Comparison of ENCODE assay signal across 22 cellular contexts in the genomic region with DNA sequence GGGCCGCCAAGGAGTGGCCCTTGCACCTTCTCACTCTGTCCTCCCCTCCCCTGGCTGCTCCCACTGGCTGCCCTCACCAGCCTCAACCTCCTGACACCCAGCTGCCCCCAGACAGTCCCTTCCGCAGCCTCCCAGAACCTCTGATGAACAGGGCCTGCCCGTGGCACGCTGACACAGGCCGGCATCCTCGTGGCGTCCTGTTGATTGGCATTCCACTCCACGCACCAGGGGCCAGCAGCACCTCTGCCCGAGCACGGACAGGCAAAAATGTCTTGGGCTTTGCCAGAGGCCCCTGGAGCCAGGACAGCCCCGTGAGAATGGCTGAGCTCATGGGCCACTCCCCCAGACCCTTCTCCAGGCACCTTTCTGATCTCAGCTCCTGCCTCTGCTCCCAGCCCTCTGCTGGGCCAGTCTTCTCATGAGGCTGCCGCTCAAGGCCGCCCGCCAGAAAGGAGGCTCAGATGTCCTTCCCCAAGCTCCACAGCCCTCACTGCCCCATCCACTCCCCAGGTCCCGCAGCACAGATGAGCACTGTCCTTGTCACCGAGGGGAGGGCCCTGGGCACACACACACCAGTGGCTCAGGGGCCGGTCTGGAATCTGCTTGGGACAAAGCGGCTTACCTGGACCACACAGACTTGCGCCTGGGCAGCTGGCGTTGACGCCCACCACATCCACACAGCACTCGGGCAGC. TPM values are rescaled to one million over a fixed set of nuclear protein-coding genes. Genes with fewer than 3 reads are reported as not detected.
DNase-seq lines count a peak whose midpoint lies in the region; ATAC-seq and TF ChIP-seq lines count a peak whose summit lies in the region.
"Had no signal": no experiment of that assay in that cellular context is flagged by ENCODE, and none has a peak within 500 bp of the region (broad histone marks: within the 10 kb centered on the region; RNA-seq: fewer than 3 reads in every experiment).

No MANE protein-coding gene starts in this region.

- H3K9ac ChIP-seq in BLaER1 treated with 17β-estradiol and CSF1 and Interleukin-3, amounts not matched to agents 10 nM and 100 nM, result peak overlapping the region in 9 of 11 experiments; percentile 18 to 65 (median 36); a peak in 13 of 22 replicates
- H3K9ac ChIP-seq: KMS-11 had no signal

- peaks cover 0 to 85% (median 49%) of the 10 kb centered on the region in 11 experiments; a peak in 18 of 22 replicates for H4K20me1 ChIP-seq in BLaER1 treated with 17β-estradiol and CSF1 and Interleukin-3, amounts not matched to agents 10 nM and 100 nM
- H4K20me1 ChIP-seq in osteoblast (ENCODE audit: insufficient read depth, low read length), result no peaks in the 10 kb centered on the region

- no peaks in the 10 kb centered on the region for H3K79me2 ChIP-seq in osteoblast (ENCODE audit: insufficient read depth, low read length)

- no peaks in the 10 kb centered on the region for H3K36me3 ChIP-seq in BLaER1 treated with 17β-estradiol and CSF1 and Interleukin-3, amounts not matched to agents 10 nM and 100 nM
- no peaks in the 10 kb centered on the region for H3K36me3 ChIP-seq in osteoblast (ENCODE audit: insufficient read depth, low read length)
- H3K36me3 ChIP-seq: cardiac muscle cell, left lung, prostate gland had no signal

- H2AFZ ChIP-seq in osteoblast (ENCODE audit: low read length), result no peak overlapping the region

- DNase-seq in AG20443 (ENCODE audit: low spot score) (peak; percentile 7), ecto neural progenitor cell (ENCODE audit: low spot score) (peak; percentile 42), osteoblast (ENCODE audit: insufficient read length, low spot score, missing footprints) (peak; percentile 83), retina (no peak), LoVo (ENCODE audit: low spot score) (no peak)
- DNase-seq: activated gamma-delta T cell; dermis blood vessel endothelial cell; DMS79; left lung; NCI-H187; NCI-H748 treated with DMSO at 0.1 percent for 48 hours; stimulated activated CD4-positive, alpha-beta T cell treated with anti-CD3 and anti-CD28 coated beads, Interleukin-1b, Interleukin-23, amount 100 ng/mL, for 48 hours had no signal

- H3K4me2 ChIP-seq in BLaER1 treated with 17β-estradiol and CSF1 and Interleukin-3, amounts not matched to agents 10 nM and 100 nM, result peak overlapping the region; percentile 59 to 96 (median 86)
- no peak overlapping the region for H3K4me2 ChIP-seq in osteoblast (ENCODE audit: insufficient read depth, low read length)
- H3K4me2 ChIP-seq: KMS-11 had no signal

- peak overlapping the region in 3 of 10 experiments; percentile 22 to 47 (median 26); a peak in 3 of 20 replicates for H3K4me3 ChIP-seq in BLaER1 treated with 17β-estradiol and CSF1 and Interleukin-3, amounts not matched to agents 10 nM and 100 nM
- H3K4me3 ChIP-seq in osteoblast (ENCODE audit: insufficient read depth, low read length), result no peak overlapping the region
- H3K4me3 ChIP-seq: cardiac muscle cell, left lung, prostate gland had no signal

- no peaks in the 10 kb centered on the region for H3K9me3 ChIP-seq in BLaER1 treated with 17β-estradiol and CSF1 and Interleukin-3, amounts not matched to agents 10 nM and 100 nM (replicated peaks in 1 of 11)
- no peaks in the 10 kb centered on the region for H3K9me3 ChIP-seq in osteoblast (ENCODE audit: low read depth, low read length)
- H3K9me3 ChIP-seq: left lung, prostate gland had no signal

- ATAC-seq in GM18520 (IDR thresholded peaks at IDR 0.05; ENCODE audit: unreplicated experiment), result no peak
- ATAC-seq: left lung had no signal

- peaks cover 0 to 23% (median 0%) of the 10 kb centered on the region in 11 experiments; a peak in 5 of 22 replicates for H3K27me3 ChIP-seq in BLaER1 treated with 17β-estradiol and CSF1 and Interleukin-3, amounts not matched to agents 10 nM and 100 nM
- no peaks in the 10 kb centered on the region for H3K27me3 ChIP-seq in osteoblast (ENCODE audit: insufficient read depth, low read length)
- H3K27me3 ChIP-seq: cardiac muscle cell, left lung had no signal

- H3K4me1 ChIP-seq in BLaER1 treated with 17β-estradiol and CSF1 and Interleukin-3, amounts not matched to agents 10 nM and 100 nM, result peaks cover 50 to 91% (median 88%) of the 10 kb centered on the region in 10 experiments
- H3K4me1 ChIP-seq in osteoblast (ENCODE audit: insufficient read depth, low read length), result no peaks in the 10 kb centered on the region
- H3K4me1 ChIP-seq: left lung, prostate gland had no signal

- peak overlapping the region in 4 of 11 experiments; percentile 34 to 60 (median 47); a peak in 8 of 22 replicates for H3K27ac ChIP-seq in BLaER1 treated with 17β-estradiol and CSF1 and Interleukin-3, amounts not matched to agents 10 nM and 100 nM
- H3K27ac ChIP-seq in osteoblast (ENCODE audit: low read depth, low read length), result no peak overlapping the region
- H3K27ac ChIP-seq: cardiac muscle cell, KMS-11, left lung, prostate gland had no signal

- TF ChIP-seq CTCF in osteoblast (IDR thresholded peaks at IDR 0.05; ENCODE audit: extremely low read depth, low read depth, low read length), result no peak

RNA-seq across cellular contexts. Expression of a gene that starts 15.8 kb away (rescaled TPM):
- not detected in 2 replicates for total RNA-seq in osteoblast
- total RNA-seq: CD8-positive, alpha-beta memory T cell; dermis blood vessel endothelial cell; mononuclear cell; neural crest cell; skeletal muscle tissue; temporal lobe had no signal

RNA-seq across cellular contexts. Expression of a gene that starts 26.0 kb away (rescaled TPM):
- total RNA-seq in osteoblast, result 5.4 and 8.5 TPM in 2 replicates

Comparison
In these comparisons a context has a peak if more than half of its experiments do, and no peak if none do; other contexts are left out.
1. DNase-seq: peak in AG20443 (single experiment), ecto neural progenitor cell (single experiment) and osteoblast (single experiment); none in retina (single experiment) and LoVo (single experiment).